ENCODE assay signal across 17 cellular contexts in genomic region chr6:95309545-95309944, GRCh38.
DNase-seq lines count a peak whose midpoint lies in the region; ATAC-seq, FAIRE-seq and TF ChIP-seq lines count a peak whose summit lies in the region.
"Had no signal": no experiment of that assay in that cellular context is flagged by ENCODE, and none has a peak within 500 bp of the region (broad histone marks: within the 10 kb centered on the region; RNA-seq: fewer than 3 reads in every experiment).

No MANE protein-coding gene starts in this region.

- peak overlapping the region; percentile 77 for H2AFZ ChIP-seq in H1 (ENCODE audit: low read length)
- H2AFZ ChIP-seq in mesenchymal stem cell (ENCODE audit: low read depth, low read length) = no peak overlapping the region
- H2AFZ ChIP-seq in hepatocyte = no peak overlapping the region

- peak overlapping the region; percentile 61 for H4K5ac ChIP-seq in H1 (ENCODE audit: insufficient read length, low read depth, low read length)

- TF ChIP-seq POLR2A in H1 (IDR thresholded peaks at IDR 0.05; ENCODE audit: control extremely low read depth in 1 of 2, low read depth in 2 of 2, low read length in 2 of 2) = no peak

- H2BK5ac ChIP-seq in H1 (ENCODE audit: low read depth, low read length) (no peak overlapping the region), mesenchymal stem cell (ENCODE audit: low read depth, low read length, poor library complexity, severe bottlenecking) (no peak overlapping the region)

- H3K4me3 ChIP-seq in HAP-1 (no peak overlapping the region), H1 (ENCODE audit: extremely low read depth in 1 of 4, insufficient read depth in 2 of 4, low read depth in 3 of 4, low read length in 4 of 4) (no peak overlapping the region), mesenchymal stem cell (ENCODE audit: insufficient read depth in 1 of 2, low read depth in 1 of 2, low read length in 2 of 2) (no peak overlapping the region), hepatocyte (no peak overlapping the region)
- H3K4me3 ChIP-seq: GM12878 had no signal

- peaks cover 5% of the 10 kb centered on the region for H3K9me2 ChIP-seq in hepatocyte (replicated peaks; ENCODE audit: insufficient read depth)

- H3K9me3 ChIP-seq in HAP-1 = no peaks in the 10 kb centered on the region
- no peaks in the 10 kb centered on the region for H3K9me3 ChIP-seq in H1 (ENCODE audit: insufficient read depth in 2 of 2, low read depth in 1 of 2, low read length in 1 of 2)
- no peaks in the 10 kb centered on the region for H3K9me3 ChIP-seq in mesenchymal stem cell (ENCODE audit: control insufficient read depth, low read length)
- H3K9me3 ChIP-seq in hepatocyte (ENCODE audit: low read depth) = no peaks in the 10 kb centered on the region
- H3K9me3 ChIP-seq: Caco-2 had no signal

- H3K36me3 ChIP-seq in HAP-1 (replicated peaks) (no peaks in the 10 kb centered on the region), H1 (ENCODE audit: control insufficient read depth in 2 of 4, insufficient read depth in 4 of 4, low read length in 3 of 4) (no peaks in the 10 kb centered on the region), mesenchymal stem cell (ENCODE audit: control insufficient read depth in 1 of 2, insufficient read depth in 2 of 2, low read depth in 1 of 2, low read length in 2 of 2) (no peaks in the 10 kb centered on the region), hepatocyte (replicated peaks; ENCODE audit: insufficient read depth, low read depth) (no peaks in the 10 kb centered on the region)

- DNase-seq in HAP-1 (ENCODE audit: low spot score in 2 of 2) (peak; percentile 17 to 47), H1 (ENCODE audit: low read depth in 1 of 2, low spot score in 2 of 2) (no peak), mesenchymal stem cell (no peak), DMS53 (lab: John Stamatoyannopoulos, UW) (no peak), NCI-H2196 treated with DMSO at 0.1 percent for 48 hours (lab: John Stamatoyannopoulos, UW; ENCODE audit: unreplicated experiment) (no peak), hepatocyte (ENCODE audit: low spot score) (no peak)
- DNase-seq: C1 segment of cervical spinal cord; Caco-2; CD8-positive, alpha-beta T cell; DMS153; DMS79; EL; GDM1; HCEC 1CT had no signal

- H2BK15ac ChIP-seq in H1 (ENCODE audit: low read length) (no peak overlapping the region), mesenchymal stem cell (ENCODE audit: low read depth, poor library complexity, severe bottlenecking) (no peak overlapping the region)

- H3K79me2 ChIP-seq in H1 (ENCODE audit: control insufficient read depth in 1 of 2, insufficient read depth in 2 of 2, low read length in 2 of 2) (no peaks in the 10 kb centered on the region), hepatocyte (no peaks in the 10 kb centered on the region)

- H2AK5ac ChIP-seq in H1 (ENCODE audit: low read depth, low read length) (no peak overlapping the region), mesenchymal stem cell (ENCODE audit: low read length, severe bottlenecking) (no peak overlapping the region)

- H2BK120ac ChIP-seq in H1 (replicated peaks; ENCODE audit: low read depth, low read length) (peak overlapping the region; percentile 33), mesenchymal stem cell (ENCODE audit: low read depth, low read length) (no peak overlapping the region)

- H3K9ac ChIP-seq in H1 (replicated peaks in 1 of 4; ENCODE audit: extremely low read depth in 1 of 4, low read depth in 3 of 4, low read length in 3 of 4) (no peak overlapping the region), mesenchymal stem cell (ENCODE audit: low read length) (no peak overlapping the region)

- no peaks in the 10 kb centered on the region for H4K20me1 ChIP-seq in H1 (replicated peaks in 1 of 2; ENCODE audit: control insufficient read depth in 1 of 2, insufficient read depth in 2 of 2, low read length in 2 of 2)
- no peaks in the 10 kb centered on the region for H4K20me1 ChIP-seq in hepatocyte (ENCODE audit: insufficient read depth, poor library complexity, severe bottlenecking)

- no peak for TF ChIP-seq EP300 in H1 (IDR thresholded peaks at IDR 0.05; ENCODE audit: borderline replicate concordance in 1 of 2, low read depth in 2 of 2, low read length in 2 of 2)

- H3K4ac ChIP-seq in H1 (replicated peaks; ENCODE audit: insufficient read length, low read depth, low read length) = no peak overlapping the region
- no peak overlapping the region for H3K4ac ChIP-seq in mesenchymal stem cell (ENCODE audit: low read depth in 1 of 2, low read length in 2 of 2)

- H3K4me1 ChIP-seq in HAP-1 (no peaks in the 10 kb centered on the region), H1 (replicated peaks in 1 of 4; ENCODE audit: control insufficient read depth in 3 of 4, insufficient read depth in 4 of 4, low read length in 3 of 4) (peaks cover 0 to 5% (median 0%) of the 10 kb centered on the region in 4 experiments; a peak in 1 of 7 replicates), mesenchymal stem cell (ENCODE audit: control insufficient read depth, insufficient read depth, low read depth, low read length) (no peaks in the 10 kb centered on the region), hepatocyte (ENCODE audit: insufficient read depth) (no peaks in the 10 kb centered on the region)
- H3K4me1 ChIP-seq: Caco-2 had no signal

- TF ChIP-seq CTCF in H1 (IDR thresholded peaks at IDR 0.05; ENCODE audit: control extremely low read depth in 1 of 3, insufficient read depth in 1 of 3, low read depth in 1 of 3, low read length in 3 of 3) (no peak), hepatocyte (IDR thresholded peaks at IDR 0.05; ENCODE audit: poor library complexity) (no peak)

- H2BK12ac ChIP-seq in H1 (ENCODE audit: low read depth, low read length) (no peak overlapping the region), mesenchymal stem cell (ENCODE audit: low read length in 2 of 2) (no peak overlapping the region)

- H3K18ac ChIP-seq in H1 (ENCODE audit: extremely low read depth, low read length) (no peak overlapping the region), mesenchymal stem cell (ENCODE audit: low read depth in 1 of 2, low read length in 2 of 2) (no peak overlapping the region)

- no peak for FAIRE-seq in H1 (lab: Jason Lieb, UNC)
- FAIRE-seq: GM12878, GM19239 had no signal

- CTCF ChIA-PET in H1 (lab: Charles Lee; ENCODE audit: partially characterized antibody) = interaction anchor here (0.6 to 1.1 kb wide), 3 partner anchors 29 to 455 kb away, joined by 3 to 6 read pairs (median 3); no protein-coding TSS in a partner anchor

- no peaks in the 10 kb centered on the region for H3K23me2 ChIP-seq in H1 (ENCODE audit: low read depth, low read length)

- no peak overlapping the region for H3K14ac ChIP-seq in H1 (ENCODE audit: insufficient read length)
- no peak overlapping the region for H3K14ac ChIP-seq in mesenchymal stem cell (ENCODE audit: low read length in 2 of 2)

- H4K91ac ChIP-seq in H1 (replicated peaks; ENCODE audit: insufficient read length, low read length) = no peak overlapping the region
- H4K91ac ChIP-seq in mesenchymal stem cell (ENCODE audit: low read length) = no peak overlapping the region

- H3K23ac ChIP-seq in H1 (ENCODE audit: insufficient read length) (no peak overlapping the region), mesenchymal stem cell (ENCODE audit: low read length in 2 of 2) (no peak overlapping the region)

- no peak for ATAC-seq in HG03095 (IDR thresholded peaks at IDR 0.05; ENCODE audit: unreplicated experiment)
- ATAC-seq: CD8-positive, alpha-beta T cell; GM12878 had no signal

- H3K79me1 ChIP-seq in H1 (ENCODE audit: low read depth, low read length) = no peaks in the 10 kb centered on the region
- H3K79me1 ChIP-seq in mesenchymal stem cell (replicated peaks; ENCODE audit: low read length, poor library complexity, severe bottlenecking) = no peaks in the 10 kb centered on the region

- H4K8ac ChIP-seq in H1 (ENCODE audit: extremely low read depth, insufficient read depth, low read length) (no peak overlapping the region), mesenchymal stem cell (ENCODE audit: low read length) (no peak overlapping the region)

- H3K27ac ChIP-seq in H1 (ENCODE audit: low read depth, low read length) (no peak overlapping the region), mesenchymal stem cell (ENCODE audit: low read length, poor library complexity, severe bottlenecking) (no peak overlapping the region), hepatocyte (no peak overlapping the region)

- 86% methylated on average over 3 of the region's 3 CpGs; no CpG with 5 or more reads in 1 of the 2 experiments for WGBS in H1 (ENCODE audit: extremely low coverage in 1 of 2, insufficient coverage in 1 of 2, insufficient read length in 1 of 2, insufficient replicate concordance in 2 of 2, low coverage in 1 of 2, low lambda C conversion rate in 2 of 2, missing lambda C conversion rate in 1 of 2), 2 experiments
- 86% methylated on average over 2 of the region's 3 CpGs for WGBS in mesenchymal stem cell
- WGBS in hepatocyte (ENCODE audit: low lambda C conversion rate, missing lambda C conversion rate) = 81% methylated on average over 3 of the region's 3 CpGs

- H3K56ac ChIP-seq in H1 (replicated peaks; ENCODE audit: insufficient read length, low read depth, low read length) = no peak overlapping the region

- no peaks in the 10 kb centered on the region for H3K27me3 ChIP-seq in HAP-1 (ENCODE audit: low read depth)
- H3K27me3 ChIP-seq in H1 (replicated peaks in 1 of 4; ENCODE audit: control insufficient read depth in 3 of 4, extremely low read depth in 1 of 4, insufficient read depth in 3 of 4, low read length in 3 of 4) = no peaks in the 10 kb centered on the region
- H3K27me3 ChIP-seq in mesenchymal stem cell (ENCODE audit: control insufficient read depth in 1 of 2, insufficient read depth in 1 of 2, low read length in 2 of 2) = no peaks in the 10 kb centered on the region
- no peaks in the 10 kb centered on the region for H3K27me3 ChIP-seq in hepatocyte

- in situ Hi-C loops in HAP-1 (cut with MboI; ENCODE audit: low sequenced_read_pairs) = no loop called here

- TF ChIP-seq RAD21 in H1 (IDR thresholded peaks at IDR 0.05 in 1 of 2, conservative IDR thresholded peaks at IDR 0.05 in 1 of 2; ENCODE audit: low read depth in 2 of 2, low read length in 2 of 2) = no peak

- no peak overlapping the region for H2BK20ac ChIP-seq in H1 (ENCODE audit: low read length)

- POLR2A ChIA-PET in H1 (lab: Charles Lee; ENCODE audit: partially characterized antibody) = no interaction called here

- peak overlapping the region in 1 of 2 experiments; percentile 23; a peak in 1 of 4 replicates for H3K4me2 ChIP-seq in H1 (ENCODE audit: insufficient read depth in 1 of 2, low read depth in 2 of 2, low read length in 2 of 2)
- H3K4me2 ChIP-seq in mesenchymal stem cell (ENCODE audit: low read length, poor library complexity, severe bottlenecking) = peak overlapping the region; percentile 22
- H3K4me2 ChIP-seq in hepatocyte = no peak overlapping the region

TF ChIP-seq in H1, 55 proteins besides CTCF, POLR2A, EP300 and RAD21 (continues in another document):
- TF ChIP-seq POLR2AphosphoS5 (IDR thresholded peaks at IDR 0.05; ENCODE audit: low read depth, low read length) (no peak), HDAC2 (IDR thresholded peaks at IDR 0.05; ENCODE audit: borderline replicate concordance in 1 of 2, low read depth in 2 of 2, low read length in 2 of 2) (no peak), CBX5 (IDR thresholded peaks at IDR 0.05; ENCODE audit: low read depth, low read length) (no peak), PHF8 (conservative IDR thresholded peaks at IDR 0.05; ENCODE audit: low read depth, low read length) (no peak), GTF2F1 (IDR thresholded peaks at IDR 0.05; ENCODE audit: borderline replicate concordance, low read depth, low read length) (no peak), POU5F1 (IDR thresholded peaks at IDR 0.05; ENCODE audit: low read depth, low read length) (no peak)

Comparison
In these comparisons a context has a peak if more than half of its experiments do, and no peak if none do; other contexts are left out.
1. DNase-seq: peak in HAP-1 (2 of 2); none in H1 (0 of 2), mesenchymal stem cell (single experiment), DMS53 (single experiment), NCI-H2196 treated with DMSO at 0.1 percent for 48 hours (single experiment) and hepatocyte (single experiment).